In genomic region chrX:31038585-31039326, GRCh38 we compare ENCODE assay signal across 8 cellular contexts. TPM values are rescaled to one million over a fixed set of nuclear protein-coding genes. Genes with fewer than 3 reads are reported as not detected.
DNase-seq lines count a peak whose midpoint lies in the region; TF ChIP-seq lines count a peak whose summit lies in the region.

No MANE protein-coding gene starts in this region.

- CTCF ChIA-PET in MCF 10A (lab: Yijun Ruan, JAX), result interaction anchor here (0.6 to 6.7 kb wide), 67 partner anchors 8 to 1512 kb away, joined by 3 to 164 read pairs (median 4); no protein-coding TSS in a partner anchor

- no peaks in the 10 kb centered on the region for H3K36me3 Mint-ChIP-seq in MCF 10A (ENCODE audit: insufficient read depth, unreplicated experiment)

- intact Hi-C loops in MCF 10A (cut with micrococcal nuclease), result loop anchor here (1.0 to 10.0 kb wide), 4 partner anchors 174 to 386 kb away; no protein-coding TSS in a partner anchor
- intact Hi-C loops in uterus (cut with DNase I; ENCODE audit: low total_unique reads), result no loop called here

- H3K9me3 Mint-ChIP-seq in MCF 10A (ENCODE audit: unreplicated experiment), result no peaks in the 10 kb centered on the region

- no peaks in the 10 kb centered on the region for H3K36me3 ChIP-seq in uterus

- peak; percentile 1 for DNase-seq in stimulated activated naive CD4-positive, alpha-beta T cell treated with Interleukin-2 at 50 U/mL for 16 hours (lab: John Stamatoyannopoulos, UW)
- DNase-seq in stimulated activated naive CD4-positive, alpha-beta T cell (lab: John Stamatoyannopoulos, UW), result no peak
- DNase-seq in HCEC 1CT (peak; percentile 1), NB4 (ENCODE audit: low read depth) (peak; percentile 34), MCF 10A (ENCODE audit: unreplicated experiment) (peak; percentile 39), left kidney (ENCODE audit: low read depth, low spot score) (peak; percentile 51), uterus (peak in 1 of 2 donors; percentile 15), DMS114 treated with DMSO at 0.1 percent for 48 hours (lab: John Stamatoyannopoulos, UW; ENCODE audit: unreplicated experiment) (no peak)

- H3K27me3 Mint-ChIP-seq in MCF 10A (ENCODE audit: insufficient read depth, unreplicated experiment), result peaks cover 11% of the 10 kb centered on the region

- TF ChIP-seq CTCF in NB4 (IDR thresholded peaks at IDR 0.05; ENCODE audit: low read depth, low read length) (peak; percentile 47), MCF 10A (IDR thresholded peaks at IDR 0.05; ENCODE audit: unreplicated experiment) (peak; percentile 62), uterus (IDR thresholded peaks at IDR 0.05) (peak; percentile 14 to 45 (median 38))

- H3K4me3 Mint-ChIP-seq in MCF 10A (ENCODE audit: unreplicated experiment), result no peak overlapping the region

- H3K4me1 Mint-ChIP-seq in MCF 10A (ENCODE audit: insufficient read depth, unreplicated experiment), result no peaks in the 10 kb centered on the region

- H3K27me3 ChIP-seq in uterus, result no peaks in the 10 kb centered on the region

- POLR2A ChIA-PET in MCF 10A (lab: Yijun Ruan, JAX), result interaction anchor here (0.6 kb wide), 2 partner anchors 22 to 154 kb away, joined by 3 to 4 read pairs; no protein-coding TSS in a partner anchor

- no peaks in the 10 kb centered on the region for H3K9me3 ChIP-seq in uterus

- no peak for TF ChIP-seq POLR2A in NB4 (IDR thresholded peaks at IDR 0.05; ENCODE audit: extremely low read depth, insufficient read length)
- no peak for TF ChIP-seq POLR2A in uterus (IDR thresholded peaks at IDR 0.05)

- H3K27ac ChIP-seq in uterus, result no peak overlapping the region

- no peak overlapping the region for H3K27ac Mint-ChIP-seq in MCF 10A (ENCODE audit: low read depth, unreplicated experiment)

- no peaks in the 10 kb centered on the region for H3K4me1 ChIP-seq in uterus

- BruUV-seq in MCF 10A (replicated peaks; lab: Mats Ljungman, UMichigan), result no TSS peak

- no peak overlapping the region for H3K4me3 ChIP-seq in NB4 (ENCODE audit: low read depth, low read length)
- H3K4me3 ChIP-seq in uterus, result no peak overlapping the region

RNA-seq across cellular contexts. Expression of gene FTHL17, which starts 33.1 kb away (rescaled TPM):
- total RNA-seq in MCF 10A (2022) (not detected in 2 replicates), uterus (not detected)

Comparison
In these comparisons a context has a peak if more than half of its experiments do, and no peak if none do; other contexts are left out.
1. DNase-seq: peak in stimulated activated naive CD4-positive, alpha-beta T cell treated with Interleukin-2 at 50 U/mL for 16 hours (single experiment), HCEC 1CT (single experiment), NB4 (single experiment), MCF 10A (single experiment) and left kidney (single experiment); none in stimulated activated naive CD4-positive, alpha-beta T cell (0 of 6) and DMS114 treated with DMSO at 0.1 percent for 48 hours (single experiment).
2. Peak in every context shown above with its lines, with median percentiles within 50 percentile points of each other: CTCF ChIP-seq.